Comparison of ENCODE assay signal across 1 cellular context in genomic region chr1:159826436-159827101, GRCh38.
TF ChIP-seq lines count a peak whose summit lies in the region.

Gene SLAMF8 (plus strand): TSS chr1:159826873. CDS start chr1:159826899, 26 bp downstream.

TF ChIP-seq in GM12878, 131 proteins besides CTCF, POLR2A, EP300 and RAD21 (continued from another document):
- TF ChIP-seq ZNF687 (IDR thresholded peaks at IDR 0.05) (peak; percentile 85), EGR1 (IDR thresholded peaks at IDR 0.05; ENCODE audit: borderline replicate concordance in 1 of 2, low read depth in 2 of 2, low read length in 2 of 2) (0 out of 3 replicates have a peak, but pooled peaks of 1 of the 2 experiments have one; percentile 0), IKZF2 (IDR thresholded peaks at IDR 0.05) (peak; percentile 53 to 60), CBX5 (IDR thresholded peaks at IDR 0.05; ENCODE audit: low read depth) (no peak), IKZF1 (conservative IDR thresholded peaks at IDR 0.05) (peak; percentile 53; the same call in 1 of the 2 replicates), LARP7 (IDR thresholded peaks at IDR 0.05) (no peak), SREBF2 (IDR thresholded peaks at IDR 0.05; ENCODE audit: low read length) (no peak), IRF4 (IDR thresholded peaks at IDR 0.05; ENCODE audit: low read depth, low read length) (no peak), MXI1 (IDR thresholded peaks at IDR 0.05; ENCODE audit: low read depth, low read length) (0 out of 2 replicates have a peak, but pooled peaks have one; percentile 21), ZNF592 (IDR thresholded peaks at IDR 0.05) (no peak), RELB (IDR thresholded peaks at IDR 0.05; ENCODE audit: low read depth) (0 out of 2 replicates have a peak, but pooled peaks have one; percentile 16), SRF (IDR thresholded peaks at IDR 0.05; ENCODE audit: low read depth in 2 of 2, low read length in 2 of 2) (no peak), MEF2B (IDR thresholded peaks at IDR 0.05; ENCODE audit: partially characterized antibody, poor library complexity, severe bottlenecking) (peak; percentile 46), CUX1 (IDR thresholded peaks at IDR 0.05; ENCODE audit: insufficient replicate concordance, low read depth, low read length) (no peak), SUZ12 (IDR thresholded peaks at IDR 0.05; ENCODE audit: unreplicated experiment) (no peak), RUNX3 (IDR thresholded peaks at IDR 0.05; ENCODE audit: low read length) (peak; percentile 65), NFYA (IDR thresholded peaks at IDR 0.05; ENCODE audit: borderline replicate concordance, low read depth, low read length) (no peak), MTA2 (IDR thresholded peaks at IDR 0.05; ENCODE audit: low read depth) (peak; percentile 26; the same call in 1 of the 2 replicates), TAF1 (IDR thresholded peaks at IDR 0.05; ENCODE audit: borderline replicate concordance, low read depth, low read length) (no peak), MAX (IDR thresholded peaks at IDR 0.05; ENCODE audit: low read depth, low read length) (peak; percentile 64; the same call in 1 of the 2 replicates)
